Comparison of ENCODE assay signal across 7 cellular contexts in genomic region chr17:50200447-50201225, GRCh38. TPM values are rescaled to one million over a fixed set of nuclear protein-coding genes. Genes with fewer than 3 reads are reported as not detected.
DNase-seq lines count a peak whose midpoint lies in the region; ATAC-seq and TF ChIP-seq lines count a peak whose summit lies in the region.

No MANE protein-coding gene starts in this region.

- CTCF ChIA-PET in activated CD8-positive, alpha-beta T cell treated with anti-CD3 and anti-CD28 coated beads for 36 hours (lab: Charles Lee), result interaction anchor here (0.6 to 6.8 kb wide), 61 partner anchors 8 to 1168 kb away, joined by 3 to 209 read pairs (median 4); partner anchors contain the start of genes LRRC59, RSAD1, SAMD14 and TMEM92

- H3K36me3 Mint-ChIP-seq in activated CD8-positive, alpha-beta T cell treated with anti-CD3 and anti-CD28 coated beads for 36 hours (ENCODE audit: low read depth), result no peaks in the 10 kb centered on the region

- peak overlapping the region; percentile 45 for H3K4me3 ChIP-seq in ectodermal cell (ENCODE audit: insufficient read depth, low read depth, low read length)

- H3K9me3 ChIP-seq in ectodermal cell (ENCODE audit: control insufficient read depth, low read length), result no peaks in the 10 kb centered on the region

- POLR2A ChIA-PET in activated CD8-positive, alpha-beta T cell treated with anti-CD3 and anti-CD28 coated beads for 36 hours (lab: Charles Lee), result interaction anchor here (0.8 to 2.2 kb wide), 4 partner anchors 12 to 74 kb away, joined by 3 to 9 read pairs (median 4); partner anchors contain the start of gene TMEM92

- H3K4me3 Mint-ChIP-seq in activated CD8-positive, alpha-beta T cell treated with anti-CD3 and anti-CD28 coated beads for 36 hours, result peak overlapping the region; percentile 67

- DNase-seq in NCI-H748 treated with DMSO at 0.1 percent for 48 hours (lab: John Stamatoyannopoulos, UW) (peak; percentile 34), lung microvascular endothelial cell (ENCODE audit: low read depth in 2 of 2) (peak; percentile 73 to 88)
- peak; percentile 90 for DNase-seq in activated CD8-positive, alpha-beta T cell treated with anti-CD3 and anti-CD28 coated beads for 36 hours
- DNase-seq in stimulated activated CD4-positive, alpha-beta T cell treated with anti-CD3 and anti-CD28 coated beads, TNF-alpha, amount 100 ng/mL, for 4 hours (ENCODE audit: low read depth in 3 of 3), result peak; percentile 55 to 68 (median 63)

- no peaks in the 10 kb centered on the region for H3K36me3 ChIP-seq in ectodermal cell (ENCODE audit: control insufficient read depth, insufficient read depth, low read length)

- intact Hi-C loops in activated CD8-positive, alpha-beta T cell treated with anti-CD3 and anti-CD28 coated beads for 36 hours (cut with micrococcal nuclease), result loop anchor here (2.0 kb wide), 1 partner anchor 96 kb away; no protein-coding TSS in a partner anchor

- ATAC-seq in GM18502 (IDR thresholded peaks at IDR 0.05; ENCODE audit: poor library complexity, unreplicated experiment) (peak; percentile 54), HG03354 (IDR thresholded peaks at IDR 0.05; ENCODE audit: poor library complexity, severe bottlenecking, unreplicated experiment) (peak; percentile 66)
- peak; percentile 78 for ATAC-seq in activated CD8-positive, alpha-beta T cell treated with anti-CD3 and anti-CD28 coated beads for 36 hours

- peaks cover 52% of the 10 kb centered on the region for H3K27me3 ChIP-seq in ectodermal cell (ENCODE audit: control insufficient read depth, insufficient read depth, low read length, poor library complexity, severe bottlenecking)

- peak; percentile 100 for TF ChIP-seq CTCF in activated CD8-positive, alpha-beta T cell treated with anti-CD3 and anti-CD28 coated beads for 36 hours (IDR thresholded peaks at IDR 0.05)

- peaks cover 46% of the 10 kb centered on the region for H3K27me3 Mint-ChIP-seq in activated CD8-positive, alpha-beta T cell treated with anti-CD3 and anti-CD28 coated beads for 36 hours

- H3K27ac ChIP-seq in ectodermal cell (ENCODE audit: insufficient read depth, low read depth, low read length, poor library complexity, severe bottlenecking), result no peak overlapping the region

- no peaks in the 10 kb centered on the region for H3K9me3 Mint-ChIP-seq in activated CD8-positive, alpha-beta T cell treated with anti-CD3 and anti-CD28 coated beads for 36 hours

- WGBS in ectodermal cell, 2 experiments, result 0 to 1% methylated on average over 52 of the region's 52 CpGs

- H3K4me1 Mint-ChIP-seq in activated CD8-positive, alpha-beta T cell treated with anti-CD3 and anti-CD28 coated beads for 36 hours (ENCODE audit: low read depth), result peaks cover 20% of the 10 kb centered on the region

- no peak overlapping the region for H3K27ac Mint-ChIP-seq in activated CD8-positive, alpha-beta T cell treated with anti-CD3 and anti-CD28 coated beads for 36 hours

- H3K4me1 ChIP-seq in ectodermal cell (ENCODE audit: control insufficient read depth, insufficient read depth, low read length), result peaks cover 6% of the 10 kb centered on the region

RNA-seq across cellular contexts. Expression of gene COL1A1, which starts 0.8 kb away (rescaled TPM):
- total RNA-seq in activated CD8-positive, alpha-beta T cell treated with anti-CD3 and anti-CD28 coated beads for 36 hours, result 1 to 10 TPM in 1 of 2 experiments, under 1 TPM in 1; 0.92 to 1.0 TPM
- 46.3 TPM for polyA plus RNA-seq in ectodermal cell (2013, experiment 1 of 4)
- polyA plus RNA-seq in ectodermal cell (2013, experiment 2 of 4), result 42.2 TPM
- polyA plus RNA-seq in ectodermal cell (2013, experiment 3 of 4), result 41.0 TPM
- polyA plus RNA-seq in ectodermal cell (2013, experiment 4 of 4), result 45.8 TPM
- 7.2 and 12.5 TPM in 2 replicates for total RNA-seq in lung microvascular endothelial cell

RNA-seq across cellular contexts. Expression of gene SGCA, which starts 34.8 kb away (rescaled TPM):
- total RNA-seq in activated CD8-positive, alpha-beta T cell treated with anti-CD3 and anti-CD28 coated beads for 36 hours, result under 1 TPM in 1 of 2 experiments, not detected in 1; 0.34 TPM
- not detected for polyA plus RNA-seq in ectodermal cell (2013, experiment 1 of 4)
- polyA plus RNA-seq in ectodermal cell (2013, experiment 2 of 4), result 1.8 TPM
- 0.96 TPM for polyA plus RNA-seq in ectodermal cell (2013, experiment 3 of 4)
- 1.3 TPM for polyA plus RNA-seq in ectodermal cell (2013, experiment 4 of 4)
- not detected in 2 replicates for total RNA-seq in lung microvascular endothelial cell

RNA-seq across cellular contexts. Expression of gene PPP1R9B, which starts 50.2 kb away (rescaled TPM):
- 10 to 100 TPM; 52.4 to 56.4 TPM for total RNA-seq in activated CD8-positive, alpha-beta T cell treated with anti-CD3 and anti-CD28 coated beads for 36 hours
- 30.9 TPM for polyA plus RNA-seq in ectodermal cell (2013, experiment 1 of 4)
- polyA plus RNA-seq in ectodermal cell (2013, experiment 2 of 4), result 25.8 TPM
- 22.3 TPM for polyA plus RNA-seq in ectodermal cell (2013, experiment 3 of 4)
- polyA plus RNA-seq in ectodermal cell (2013, experiment 4 of 4), result 24.5 TPM
- total RNA-seq in lung microvascular endothelial cell, result 16.1 and 25.8 TPM in 2 replicates

Comparison
In these comparisons a context has a peak if more than half of its experiments do, and no peak if none do; other contexts are left out.
1. DNase-seq: peak in every context shown above with its lines; median percentile 90 in activated CD8-positive, alpha-beta T cell treated with anti-CD3 and anti-CD28 coated beads for 36 hours; 80 in lung microvascular endothelial cell; 63 in stimulated activated CD4-positive, alpha-beta T cell treated with anti-CD3 and anti-CD28 coated beads, TNF-alpha, amount 100 ng/mL, for 4 hours; 34 in NCI-H748 treated with DMSO at 0.1 percent for 48 hours.